Comparison of ENCODE assay signal across 8 cellular contexts in the genomic region with DNA sequence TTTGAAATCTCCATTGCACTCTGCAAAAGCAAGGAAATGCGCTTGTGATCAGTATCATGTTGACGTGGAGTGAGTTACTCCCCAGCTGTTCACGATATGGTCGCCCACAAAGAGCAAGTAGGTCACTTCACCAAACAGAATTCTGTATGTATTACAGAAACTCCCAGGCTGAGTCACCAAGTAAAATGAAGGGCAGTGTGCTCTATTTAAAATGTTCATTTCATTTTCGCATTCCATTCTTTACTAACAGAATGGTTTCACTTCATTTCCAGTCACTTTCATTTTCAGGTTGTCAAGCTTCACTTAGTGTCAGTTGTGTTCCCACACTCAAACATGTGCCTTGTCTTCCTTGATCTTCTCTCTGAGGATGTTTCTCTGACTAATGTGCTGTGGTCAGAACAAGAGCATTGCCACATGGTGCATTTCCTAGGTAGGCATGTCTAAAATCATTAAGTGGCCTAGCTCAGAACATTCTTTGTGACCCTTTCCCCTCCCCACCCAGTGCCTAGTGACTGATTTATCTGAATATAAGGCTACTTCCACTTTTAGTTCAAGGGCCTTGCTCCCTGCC.
DNase-seq lines count a peak whose midpoint lies in the region; ATAC-seq, FAIRE-seq and TF ChIP-seq lines count a peak whose summit lies in the region.

No MANE protein-coding gene starts in this region.

- peaks cover 39% of the 10 kb centered on the region for H3K4me1 Mint-ChIP-seq in T-helper 1 cell treated with Interleukin-12 subunit alpha and Interleukin-12 subunit beta and Interleukin-4 antibody, amounts not matched to agents 30 μg/mL and 1 μg/mL, for 36 hours (ENCODE audit: low read depth)

- peak overlapping the region; percentile 81 for H3K27ac Mint-ChIP-seq in T-helper 1 cell treated with Interleukin-12 subunit alpha and Interleukin-12 subunit beta and Interleukin-4 antibody, amounts not matched to agents 30 μg/mL and 1 μg/mL, for 36 hours

- no peaks in the 10 kb centered on the region for H3K9me3 Mint-ChIP-seq in T-helper 1 cell treated with Interleukin-12 subunit alpha and Interleukin-12 subunit beta and Interleukin-4 antibody, amounts not matched to agents 30 μg/mL and 1 μg/mL, for 36 hours

- no peak for TF ChIP-seq CTCF in suprapubic skin (IDR thresholded peaks at IDR 0.05)

- DNase-seq in AG20443 (ENCODE audit: low spot score) (peak; percentile 73), suprapubic skin (ENCODE audit: low spot score in 2 of 2) (no peak), iPS-NIHi7 (ENCODE audit: extremely low spot score) (no peak)

- H3K27me3 Mint-ChIP-seq in T-helper 1 cell treated with Interleukin-12 subunit alpha and Interleukin-12 subunit beta and Interleukin-4 antibody, amounts not matched to agents 30 μg/mL and 1 μg/mL, for 36 hours (ENCODE audit: low read depth): no peaks in the 10 kb centered on the region

- TF ChIP-seq EP300 in suprapubic skin (IDR thresholded peaks at IDR 0.05): no peak

- H3K27me3 ChIP-seq in mononuclear cell (ENCODE audit: insufficient read depth, low read length) (no peaks in the 10 kb centered on the region), suprapubic skin (no peaks in the 10 kb centered on the region)

- peak; percentile 31 for FAIRE-seq in colon (lab: Jason Lieb, UNC)

- H3K4me1 ChIP-seq in mononuclear cell (ENCODE audit: insufficient read depth, low read length) (peaks cover 38% of the 10 kb centered on the region), suprapubic skin (peaks cover 52% of the 10 kb centered on the region)

- peak overlapping the region; percentile 76 for H3K4me3 Mint-ChIP-seq in T-helper 1 cell treated with Interleukin-12 subunit alpha and Interleukin-12 subunit beta and Interleukin-4 antibody, amounts not matched to agents 30 μg/mL and 1 μg/mL, for 36 hours

- 23% methylated on average over 5 of the region's 5 CpGs for WGBS in suprapubic skin

- H3K4me3 ChIP-seq in mononuclear cell (ENCODE audit: low read length): peak overlapping the region; percentile 9
- H3K4me3 ChIP-seq in suprapubic skin: peak overlapping the region; percentile 12

- peak; percentile 27 for TF ChIP-seq POLR2A in GM19099 (IDR thresholded peaks at IDR 0.05; ENCODE audit: extremely low read depth, insufficient read length, low read depth)
- TF ChIP-seq POLR2A in suprapubic skin (IDR thresholded peaks at IDR 0.05): no peak

- H3K27ac ChIP-seq in suprapubic skin: peak overlapping the region; percentile 69

- H3K9me3 ChIP-seq in mononuclear cell (ENCODE audit: low read depth, low read length) (no peaks in the 10 kb centered on the region), suprapubic skin (no peaks in the 10 kb centered on the region)

- peak; percentile 92 for ATAC-seq in HG03280 (IDR thresholded peaks at IDR 0.05; ENCODE audit: unreplicated experiment)

- peaks cover 4% of the 10 kb centered on the region for H3K36me3 Mint-ChIP-seq in T-helper 1 cell treated with Interleukin-12 subunit alpha and Interleukin-12 subunit beta and Interleukin-4 antibody, amounts not matched to agents 30 μg/mL and 1 μg/mL, for 36 hours (ENCODE audit: low read depth)

- no peaks in the 10 kb centered on the region for H3K36me3 ChIP-seq in suprapubic skin
